20 cellular contexts compared by ENCODE assay signal in the genomic region with DNA sequence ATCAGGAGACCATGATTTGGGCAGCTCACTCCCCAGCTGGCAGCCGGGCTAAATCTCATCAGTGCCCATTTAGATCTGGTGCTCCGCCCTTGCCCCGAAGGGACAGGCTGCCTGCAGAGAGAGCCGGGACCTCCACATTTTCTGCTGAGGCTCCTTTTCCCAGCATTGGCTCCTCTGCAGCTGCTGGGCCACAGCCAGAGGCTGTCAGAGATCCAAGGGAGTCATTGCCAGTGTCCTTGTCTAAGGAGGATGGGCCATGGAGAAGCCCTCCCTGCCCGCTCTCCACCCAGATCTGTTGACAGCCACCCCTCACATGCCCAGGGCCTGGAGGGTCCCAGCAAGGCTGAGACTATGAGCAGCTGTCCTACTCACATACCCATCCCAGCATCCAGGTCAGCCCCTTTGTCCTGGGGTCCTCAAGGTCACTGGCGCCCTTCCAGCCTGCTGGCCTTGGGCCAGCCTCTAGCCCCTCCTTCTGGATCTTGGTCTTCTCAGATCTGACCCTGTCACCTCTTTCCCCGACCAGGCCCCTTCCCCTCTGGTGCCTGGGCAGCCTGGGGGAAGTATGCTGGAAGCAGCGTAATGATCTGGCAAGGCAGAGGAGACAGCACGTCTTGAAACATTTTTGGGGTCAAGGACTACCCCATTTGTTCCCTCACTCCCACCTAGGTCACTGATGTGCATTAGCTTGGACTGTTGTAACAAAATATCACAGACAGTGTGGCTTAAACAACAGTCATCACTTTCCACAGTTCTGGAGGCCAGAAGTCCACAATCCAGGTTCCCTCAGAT.
"Had no signal": no experiment of that assay in that cellular context is flagged by ENCODE, and none has a peak within 500 bp of the region (broad histone marks: within the 10 kb centered on the region; RNA-seq: fewer than 3 reads in every experiment).

No MANE protein-coding gene starts in this region.

- H2AFZ ChIP-seq: PC-9 had no signal

- H3K27ac ChIP-seq: PC-9, SK-N-MC had no signal

- H3K4me3 ChIP-seq: PC-9, SK-N-MC had no signal

- DNase-seq: activated CD4-positive, alpha-beta memory T cell treated with anti-CD3 and anti-CD28 coated beads for 36 hours; activated CD4-positive, alpha-beta T cell treated with anti-CD3 and anti-CD28 coated beads, Interleukin-2, amount 10 ng/mL, durations not matched to agents 7 days and 5 days; activated CD4-positive, CD25-positive, alpha-beta regulatory T cell; activated CD8-positive, alpha-beta memory T cell treated with anti-CD3 and anti-CD28 coated beads for 24 hours; activated effector memory CD4-positive, alpha-beta T cell treated with anti-CD3 and anti-CD28 coated beads, Interleukin-2, amount 50 U/mL, for 16 hours; activated naive CD4-positive, alpha-beta T cell treated with Interleukin-2 at 50 U/mL for 16 hours; activated naive CD8-positive, alpha-beta T cell treated with anti-CD3 and anti-CD28 coated beads, Interleukin-2, amount 50 U/mL, for 24 hours; activated T-cell treated with anti-CD3 and anti-CD28 coated beads, Interleukin-2, amount 50 U/mL, for 4 hours; Karpas-422; NCI-H1105 treated with DMSO at 0.1 percent for 48 hours; NCI-H146; NCI-H187 treated with DMSO at 0.1 percent for 48 hours; NCI-H2081 treated with DMSO at 0.1 percent for 48 hours; NCI-H446; NCI-H524; PC-9; T-cell; T-helper 2 cell; T1000 had no signal

- H3K4me2 ChIP-seq: PC-9 had no signal
